In the genomic region with DNA sequence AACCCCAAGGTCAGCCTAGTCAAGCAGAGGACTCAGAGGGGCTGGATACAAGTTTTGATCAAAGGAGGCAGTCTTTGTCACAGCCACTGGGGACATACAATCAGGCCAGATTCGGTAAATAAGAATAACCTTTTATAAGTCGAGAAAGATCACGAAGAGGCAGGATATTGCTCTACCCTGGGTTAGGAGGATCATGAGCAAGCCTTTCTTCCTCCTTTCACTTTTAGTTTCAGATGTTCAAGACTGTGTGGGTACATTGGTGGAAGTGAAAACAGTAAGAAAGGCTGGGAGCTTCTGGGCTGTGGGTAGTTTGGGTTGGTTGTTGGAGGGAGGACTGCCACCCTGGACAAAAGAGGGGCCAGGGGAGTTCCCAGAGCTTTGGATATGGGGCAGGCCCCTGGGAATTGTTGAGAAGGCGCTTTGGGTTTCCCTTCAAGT, we compare ENCODE assay signal across 8 cellular contexts.
DNase-seq lines count a peak whose midpoint lies in the region; ATAC-seq and TF ChIP-seq lines count a peak whose summit lies in the region.

No MANE protein-coding gene starts in this region.

- peaks cover 7 to 11% of the 10 kb centered on the region in 2 donors for H3K27me3 Mint-ChIP-seq in CD8-positive, alpha-beta memory T cell
- no peaks in the 10 kb centered on the region for H3K27me3 Mint-ChIP-seq in activated naive CD4-positive, alpha-beta T cell treated with anti-CD3 and anti-CD28 coated beads, Interleukin-2, amount 50 U/mL, for 24 hours
- peaks cover 29% of the 10 kb centered on the region for H3K27me3 Mint-ChIP-seq in stimulated activated naive CD8-positive, alpha-beta T cell treated with anti-CD3 and anti-CD28 coated beads, Interleukin-15, amount 100 ng/mL, for 72 hours

- ATAC-seq in HG03520 (IDR thresholded peaks at IDR 0.05; ENCODE audit: unreplicated experiment) = peak; percentile 98
- ATAC-seq in stimulated activated naive CD8-positive, alpha-beta T cell treated with anti-CD3 and anti-CD28 coated beads, Interleukin-15, amount 100 ng/mL, for 72 hours = peak; percentile 99

- no peak overlapping the region for H3K4me3 ChIP-seq in CD8-positive, alpha-beta memory T cell (ENCODE audit: low read length)

- H3K9me3 ChIP-seq in CD8-positive, alpha-beta memory T cell (ENCODE audit: low read length) = no peaks in the 10 kb centered on the region

- no peaks in the 10 kb centered on the region for H3K36me3 Mint-ChIP-seq in CD8-positive, alpha-beta memory T cell
- H3K36me3 Mint-ChIP-seq in activated naive CD4-positive, alpha-beta T cell treated with anti-CD3 and anti-CD28 coated beads, Interleukin-2, amount 50 U/mL, for 24 hours = no peaks in the 10 kb centered on the region

- peaks cover 8% of the 10 kb centered on the region for H3K4me1 ChIP-seq in CD8-positive, alpha-beta memory T cell (ENCODE audit: insufficient read depth, low read length)

- DNase-seq in CD8-positive, alpha-beta memory T cell = peak in 2 of 5 donors; percentile 19 to 46
- DNase-seq in GM20000 (ENCODE audit: low spot score) (peak; percentile 72), KG1 (lab: John Stamatoyannopoulos, UW) (no peak), HT-29 (ENCODE audit: low spot score) (no peak), middle frontal gyrus (ENCODE audit: extremely low spot score, low spot score) (no peak)
- DNase-seq in stimulated activated naive CD8-positive, alpha-beta T cell treated with anti-CD3 and anti-CD28 coated beads, Interleukin-15, amount 100 ng/mL, for 72 hours = peak; percentile 29 to 41

- POLR2A ChIA-PET in CD8-positive, alpha-beta memory T cell (lab: Charles Lee) = no interaction called here

- no peaks in the 10 kb centered on the region for H3K36me3 ChIP-seq in CD8-positive, alpha-beta memory T cell (ENCODE audit: insufficient read depth, low read length)

- peaks cover 14 to 23% (median 19%) of the 10 kb centered on the region in 3 donors for H3K4me1 Mint-ChIP-seq in CD8-positive, alpha-beta memory T cell
- peaks cover 24% of the 10 kb centered on the region for H3K4me1 Mint-ChIP-seq in activated naive CD4-positive, alpha-beta T cell treated with anti-CD3 and anti-CD28 coated beads, Interleukin-2, amount 50 U/mL, for 24 hours
- peaks cover 20% of the 10 kb centered on the region for H3K4me1 Mint-ChIP-seq in stimulated activated naive CD8-positive, alpha-beta T cell treated with anti-CD3 and anti-CD28 coated beads, Interleukin-15, amount 100 ng/mL, for 72 hours

- peak overlapping the region; percentile 2 to 93 (median 84) for H3K27ac Mint-ChIP-seq in CD8-positive, alpha-beta memory T cell
- peak overlapping the region; percentile 94 for H3K27ac Mint-ChIP-seq in activated naive CD4-positive, alpha-beta T cell treated with anti-CD3 and anti-CD28 coated beads, Interleukin-2, amount 50 U/mL, for 24 hours
- H3K27ac Mint-ChIP-seq in stimulated activated naive CD8-positive, alpha-beta T cell treated with anti-CD3 and anti-CD28 coated beads, Interleukin-15, amount 100 ng/mL, for 72 hours = peak overlapping the region; percentile 88 to 91

- CTCF ChIA-PET in CD8-positive, alpha-beta memory T cell (lab: Charles Lee) = interaction anchor here (1.0 to 1.6 kb wide), 2 partner anchors 37 to 237 kb away, joined by 3 to 6 read pairs; no protein-coding TSS in a partner anchor

- no peak overlapping the region for H3K27ac ChIP-seq in CD8-positive, alpha-beta memory T cell (ENCODE audit: low read depth, low read length)

- H3K9me3 Mint-ChIP-seq in CD8-positive, alpha-beta memory T cell = no peaks in the 10 kb centered on the region
- no peaks in the 10 kb centered on the region for H3K9me3 Mint-ChIP-seq in activated naive CD4-positive, alpha-beta T cell treated with anti-CD3 and anti-CD28 coated beads, Interleukin-2, amount 50 U/mL, for 24 hours
- peaks cover 6 to 7% of the 10 kb centered on the region in 2 donors for H3K9me3 Mint-ChIP-seq in stimulated activated naive CD8-positive, alpha-beta T cell treated with anti-CD3 and anti-CD28 coated beads, Interleukin-15, amount 100 ng/mL, for 72 hours

- no peaks in the 10 kb centered on the region for H3K27me3 ChIP-seq in CD8-positive, alpha-beta memory T cell (ENCODE audit: insufficient read depth, low read length, poor library complexity, severe bottlenecking)

- TF ChIP-seq CTCF in GM20000 (IDR thresholded peaks at IDR 0.05; ENCODE audit: extremely low read depth, missing control alignments) = no peak

- peak overlapping the region; percentile 18 to 77 (median 66) for H3K4me3 Mint-ChIP-seq in CD8-positive, alpha-beta memory T cell
- peak overlapping the region; percentile 63 for H3K4me3 Mint-ChIP-seq in activated naive CD4-positive, alpha-beta T cell treated with anti-CD3 and anti-CD28 coated beads, Interleukin-2, amount 50 U/mL, for 24 hours
- peak overlapping the region; percentile 40 to 58 for H3K4me3 Mint-ChIP-seq in stimulated activated naive CD8-positive, alpha-beta T cell treated with anti-CD3 and anti-CD28 coated beads, Interleukin-15, amount 100 ng/mL, for 72 hours

Comparison
In these comparisons a context has a peak if more than half of its experiments do, and no peak if none do; other contexts are left out.
1. DNase-seq: peak in GM20000 (single experiment) and stimulated activated naive CD8-positive, alpha-beta T cell treated with anti-CD3 and anti-CD28 coated beads, Interleukin-15, amount 100 ng/mL, for 72 hours (2 of 2); none in KG1 (single experiment), HT-29 (single experiment) and middle frontal gyrus (single experiment).
2. Peak in every context shown above with its lines, with median percentiles within 50 percentile points of each other: H3K27ac Mint-ChIP-seq and H3K4me3 Mint-ChIP-seq.